Comparison of ENCODE assay signal across 9 cellular contexts in the genomic region with DNA sequence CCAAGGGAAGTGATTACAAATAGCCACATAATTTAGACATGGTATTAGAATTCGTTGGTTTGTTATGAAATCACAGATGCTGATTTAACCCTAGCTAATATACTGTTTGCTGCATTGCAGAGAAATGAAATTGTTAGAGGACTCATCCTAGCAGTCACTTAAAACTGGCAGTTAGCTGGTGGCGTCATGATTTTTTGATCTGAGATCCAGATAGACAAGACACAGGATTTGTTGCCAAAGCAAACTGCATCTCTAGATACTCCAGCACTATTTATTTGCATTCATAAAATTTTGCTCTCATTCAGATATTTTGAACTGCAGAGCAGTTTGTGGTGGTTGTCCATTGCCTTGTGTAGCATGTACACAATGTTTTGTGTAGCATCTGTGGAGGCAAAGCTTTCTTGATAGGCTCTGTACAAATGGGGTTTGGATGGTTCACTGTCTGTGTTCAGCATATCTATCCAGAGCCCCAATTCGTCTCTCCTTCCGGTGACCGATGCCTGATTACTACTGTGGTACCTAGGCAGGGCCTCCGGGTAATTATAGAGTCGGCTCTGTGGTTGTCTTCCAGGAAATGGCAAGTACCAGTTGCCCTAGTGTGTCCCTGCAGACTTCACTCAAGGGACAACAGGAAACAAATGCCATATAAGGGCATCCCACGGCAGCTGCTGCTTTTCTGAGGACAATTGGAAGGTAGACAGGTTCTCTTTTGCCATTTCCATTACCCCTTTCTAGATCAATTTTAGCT. TPM values are rescaled to one million over a fixed set of nuclear protein-coding genes. Genes with fewer than 3 reads are reported as not detected.
DNase-seq lines count a peak whose midpoint lies in the region; ATAC-seq, FAIRE-seq and TF ChIP-seq lines count a peak whose summit lies in the region.
"Had no signal": no experiment of that assay in that cellular context is flagged by ENCODE, and none has a peak within 500 bp of the region (broad histone marks: within the 10 kb centered on the region; RNA-seq: fewer than 3 reads in every experiment).

No MANE protein-coding gene starts in this region.

- BruUV-seq in GM12878 (replicated peaks; lab: Mats Ljungman, UMichigan), result no TSS peak

- no peaks in the 10 kb centered on the region for H4K20me1 ChIP-seq in GM12878 (ENCODE audit: control insufficient read depth, insufficient read depth)

- in situ Hi-C loops in GM12878 (cut with MboI), result no loop called here

- DNase-seq in ELF-1 (ENCODE audit: low read depth, low spot score), result peak; percentile 57
- DNase-seq in RPMI8226, result peak; percentile 29
- peak; percentile 50 for DNase-seq in GM12878 (ENCODE audit: low read depth, low spot score)
- peak; percentile 8 for DNase-seq in stimulated activated CD8-positive, alpha-beta memory T cell treated with anti-CD3 and anti-CD28 coated beads, Interleukin-12 subunit alpha, Interleukin-12 subunit beta, amount 100 ng/mL, for 1 hour (ENCODE audit: low read depth)
- no peak for DNase-seq in omental fat pad (ENCODE audit: low spot score)

- TF ChIP-seq POLR2A in GM12878 (IDR thresholded peaks at IDR 0.05; ENCODE audit: low read depth, low read length), result no peak

- POLR2A ChIA-PET in GM12878 (lab: Charles Lee), result no interaction called here

- RAD21 ChIA-PET in GM12878 (lab: Charles Lee; ENCODE audit: unreplicated experiment), result no interaction called here

- no peak overlapping the region for H3K4me3 ChIP-seq in GM12878

- no peaks in the 10 kb centered on the region for H3K9me3 ChIP-seq in GM12878 (replicated peaks; ENCODE audit: control insufficient read depth, insufficient read depth, low read length)

- H3K27me3 ChIP-seq in GM12878 (replicated peaks in 1 of 2; ENCODE audit: control insufficient read depth in 2 of 2, insufficient read depth in 2 of 2, low read length in 1 of 2), result no peaks in the 10 kb centered on the region

- FAIRE-seq in GM12878 (lab: Jason Lieb, UNC), result no peak

- TF ChIP-seq CTCF in GM12878 (IDR thresholded peaks at IDR 0.05 in 2 of 3, conservative IDR thresholded peaks at IDR 0.05 in 1 of 3; ENCODE audit: control insufficient read depth in 2 of 3, extremely low read depth in 1 of 3, insufficient read depth in 1 of 3, low read depth in 3 of 3, low read length in 3 of 3) (no peak), omental fat pad (IDR thresholded peaks at IDR 0.05) (no peak)

- no peak for TF ChIP-seq EP300 in GM12878 (IDR thresholded peaks at IDR 0.05; ENCODE audit: borderline replicate concordance in 1 of 2, control insufficient read depth in 1 of 2, low read depth in 2 of 2, low read length in 2 of 2)

- no peak overlapping the region for H3K4me2 ChIP-seq in GM12878 (ENCODE audit: control insufficient read depth, insufficient read depth)

- H3K36me3 ChIP-seq in GM12878 (ENCODE audit: control insufficient read depth in 2 of 2, insufficient read depth in 2 of 2, low read length in 1 of 2), result no peaks in the 10 kb centered on the region

- CTCF ChIA-PET in GM12878 (lab: Yijun Ruan, JAX), result interaction anchor here (0.9 kb wide), 1 partner anchor 62 kb away, joined by 4 read pairs; no protein-coding TSS in a partner anchor

- ATAC-seq in GM21447 (IDR thresholded peaks at IDR 0.05; ENCODE audit: unreplicated experiment) (peak; percentile 100), HG03565 (IDR thresholded peaks at IDR 0.05; ENCODE audit: unreplicated experiment) (peak; percentile 95), GM12878 (peak; percentile 84), omental fat pad (ENCODE audit: low FRiP score) (no peak), GM19023 (IDR thresholded peaks at IDR 0.05; ENCODE audit: unreplicated experiment) (no peak)

- no peak for TF ChIP-seq RAD21 in GM12878 (IDR thresholded peaks at IDR 0.05; ENCODE audit: insufficient read depth, low read depth, low read length)

- SMC1A ChIA-PET in GM12878 (lab: Charles Lee; ENCODE audit: uncharacterized antibody, unreplicated experiment), result no interaction called here

- intact Hi-C loops in GM12878 (cut with micrococcal nuclease; ENCODE audit: unreplicated experiment), result no loop called here

- H3K9ac ChIP-seq in GM12878 (ENCODE audit: control insufficient read depth, insufficient read depth, low read length), result no peak overlapping the region

- WGBS in GM12878 (ENCODE audit: insufficient coverage, insufficient replicate concordance, low lambda C conversion rate, missing lambda C conversion rate), result 1% methylated on average over 8 of the region's 8 CpGs

- H3K4me1 ChIP-seq in GM12878 (ENCODE audit: control insufficient read depth, insufficient read depth, low read length), result no peaks in the 10 kb centered on the region

- H3K27ac ChIP-seq in GM12878 (ENCODE audit: control insufficient read depth, insufficient read depth), result no peak overlapping the region

- no peaks in the 10 kb centered on the region for H3K79me2 ChIP-seq in GM12878 (ENCODE audit: control insufficient read depth, insufficient read depth, low read length)

- H2AFZ ChIP-seq in GM12878 (ENCODE audit: control insufficient read depth, low read depth, low read length), result no peak overlapping the region

TF ChIP-seq in GM12878, 131 proteins besides CTCF, POLR2A, EP300 and RAD21:
- peak; percentile 94 to 96 for TF ChIP-seq SRF (IDR thresholded peaks at IDR 0.05; ENCODE audit: low read depth in 2 of 2, low read length in 2 of 2)
- TF ChIP-seq, protein P1, sequence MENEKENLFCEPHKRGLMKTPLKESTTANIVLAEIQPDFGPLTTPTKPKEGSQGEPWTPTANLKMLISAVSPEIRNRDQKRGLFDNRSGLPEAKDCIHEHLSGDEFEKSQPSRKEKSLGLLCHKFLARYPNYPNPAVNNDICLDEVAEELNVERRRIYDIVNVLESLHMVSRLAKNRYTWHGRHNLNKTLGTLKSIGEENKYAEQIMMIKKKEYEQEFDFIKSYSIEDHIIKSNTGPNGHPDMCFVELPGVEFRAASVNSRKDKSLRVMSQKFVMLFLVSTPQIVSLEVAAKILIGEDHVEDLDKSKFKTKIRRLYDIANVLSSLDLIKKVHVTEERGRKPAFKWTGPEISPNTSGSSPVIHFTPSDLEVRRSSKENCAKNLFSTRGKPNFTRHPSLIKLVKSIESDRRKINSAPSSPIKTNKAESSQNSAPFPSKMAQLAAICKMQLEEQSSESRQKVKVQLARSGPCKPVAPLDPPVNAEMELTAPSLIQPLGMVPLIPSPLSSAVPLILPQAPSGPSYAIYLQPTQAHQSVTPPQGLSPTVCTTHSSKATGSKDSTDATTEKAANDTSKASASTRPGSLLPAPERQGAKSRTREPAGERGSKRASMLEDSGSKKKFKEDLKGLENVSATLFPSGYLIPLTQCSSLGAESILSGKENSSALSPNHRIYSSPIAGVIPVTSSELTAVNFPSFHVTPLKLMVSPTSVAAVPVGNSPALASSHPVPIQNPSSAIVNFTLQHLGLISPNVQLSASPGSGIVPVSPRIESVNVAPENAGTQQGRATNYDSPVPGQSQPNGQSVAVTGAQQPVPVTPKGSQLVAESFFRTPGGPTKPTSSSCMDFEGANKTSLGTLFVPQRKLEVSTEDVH (IDR thresholded peaks at IDR 0.05; ENCODE audit: low read depth, partially characterized antibody), result no peak
- TF ChIP-seq, protein P2, sequence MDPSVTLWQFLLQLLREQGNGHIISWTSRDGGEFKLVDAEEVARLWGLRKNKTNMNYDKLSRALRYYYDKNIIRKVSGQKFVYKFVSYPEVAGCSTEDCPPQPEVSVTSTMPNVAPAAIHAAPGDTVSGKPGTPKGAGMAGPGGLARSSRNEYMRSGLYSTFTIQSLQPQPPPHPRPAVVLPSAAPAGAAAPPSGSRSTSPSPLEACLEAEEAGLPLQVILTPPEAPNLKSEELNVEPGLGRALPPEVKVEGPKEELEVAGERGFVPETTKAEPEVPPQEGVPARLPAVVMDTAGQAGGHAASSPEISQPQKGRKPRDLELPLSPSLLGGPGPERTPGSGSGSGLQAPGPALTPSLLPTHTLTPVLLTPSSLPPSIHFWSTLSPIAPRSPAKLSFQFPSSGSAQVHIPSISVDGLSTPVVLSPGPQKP (IDR thresholded peaks at IDR 0.05; ENCODE audit: low read depth, low read length), result peak; percentile 93
- no peak for TF ChIP-seq ZNF217 (IDR thresholded peaks at IDR 0.05)
TF ChIP-seq in GM12878: peak in this region for 2.

RNA-seq across cellular contexts. Expression of a gene that starts 30.1 kb away (rescaled TPM):
- total RNA-seq in GM12878 (2013; cell fraction: nucleolus; rRNA removed), result not detected in 2 replicates
- total RNA-seq in GM12878 (2014; rRNA removed) (not detected in 2 replicates), GM12878 (2014; rRNA removed; fragmentation: Illumina TruSeq; extraction: Trizol) (not detected in 2 replicates), GM12878 (2021) (0.74 and 1.1 TPM in 2 replicates), omental fat pad (1,000 to 10,000 TPM in 1 of 4 donors, 100 to 1,000 TPM in 3; 438 to 1,726 (median 559) TPM)
- polyA plus RNA-seq in GM12878 (2011; ENCODE audit: low read depth), result not detected
- polyA plus RNA-seq in GM12878 (2011; rRNA removed) (0.07 and 0.10 TPM in 2 replicates), GM12878 (2014; fragmentation: Illumina TruSeq; extraction: Trizol) (not detected in 2 replicates), GM12878 (2014; fragmentation: Nextera tagmentation; extraction: Ambion mirVana) (not detected), GM12878 (2014; rRNA removed) (not detected in 2 replicates), GM12878 (2016; fragmentation: Nextera tagmentation; extraction: Ambion mirVana) (not detected)
- not detected in 2 replicates for polyA plus RNA-seq in GM12878 (2011; cell fraction: cytosol; rRNA removed)
- polyA plus RNA-seq in GM12878 (2011; cell fraction: nucleus; rRNA removed), result 0.07 TPM in 1 of 2 replicates, not detected in the other
- polyA plus RNA-seq in GM12878 (2012), result not detected in 2 replicates
- polyA minus RNA-seq in GM12878 (2011; rRNA and poly(A)+ RNA removed), result not detected in 2 replicates
- polyA minus RNA-seq in GM12878 (2011; cell fraction: cytosol; rRNA and poly(A)+ RNA removed), result not detected in 2 replicates
- polyA minus RNA-seq in GM12878 (2011; cell fraction: nucleus; rRNA and poly(A)+ RNA removed), result not detected in 2 replicates

RNA-seq across cellular contexts. Expression of a gene that starts 49.1 kb away (rescaled TPM):
- total RNA-seq in GM12878 (2013; cell fraction: nucleolus; rRNA removed), result not detected in 2 replicates
- total RNA-seq in GM12878 (2014; rRNA removed) (not detected in 2 replicates), GM12878 (2014; rRNA removed; fragmentation: Illumina TruSeq; extraction: Trizol) (not detected in 2 replicates), GM12878 (2021) (not detected in 2 replicates), omental fat pad (not detected)
- not detected for polyA plus RNA-seq in GM12878 (2011; ENCODE audit: low read depth)
- polyA plus RNA-seq in GM12878 (2011; rRNA removed) (not detected in 2 replicates), GM12878 (2014; fragmentation: Illumina TruSeq; extraction: Trizol) (not detected in 2 replicates), GM12878 (2014; fragmentation: Nextera tagmentation; extraction: Ambion mirVana) (not detected), GM12878 (2014; rRNA removed) (not detected in 2 replicates), GM12878 (2016; fragmentation: Nextera tagmentation; extraction: Ambion mirVana) (not detected)
- polyA plus RNA-seq in GM12878 (2011; cell fraction: cytosol; rRNA removed), result not detected in 2 replicates
- polyA plus RNA-seq in GM12878 (2011; cell fraction: nucleus; rRNA removed), result not detected in 2 replicates
- polyA plus RNA-seq in GM12878 (2012), result not detected in 2 replicates
- not detected in 2 replicates for polyA minus RNA-seq in GM12878 (2011; rRNA and poly(A)+ RNA removed)
- not detected in 2 replicates for polyA minus RNA-seq in GM12878 (2011; cell fraction: cytosol; rRNA and poly(A)+ RNA removed)
- not detected in 2 replicates for polyA minus RNA-seq in GM12878 (2011; cell fraction: nucleus; rRNA and poly(A)+ RNA removed)
- total RNA-seq: skeletal muscle tissue had no signal

Comparison
In these comparisons a context has a peak if more than half of its experiments do, and no peak if none do; other contexts are left out.
1. ATAC-seq: peak in GM21447 (single experiment), HG03565 (single experiment) and GM12878 (single experiment); none in omental fat pad (single experiment) and GM19023 (single experiment).
2. RNA of a gene that starts 30.1 kb away (total RNA-seq): 438 to 1,726 TPM in omental fat pad; 0.74 to 1.1 TPM in GM12878; every median in the first group is over 100 times any median in the second.